Comparison of ENCODE assay signal across 29 cellular contexts in the genomic region with DNA sequence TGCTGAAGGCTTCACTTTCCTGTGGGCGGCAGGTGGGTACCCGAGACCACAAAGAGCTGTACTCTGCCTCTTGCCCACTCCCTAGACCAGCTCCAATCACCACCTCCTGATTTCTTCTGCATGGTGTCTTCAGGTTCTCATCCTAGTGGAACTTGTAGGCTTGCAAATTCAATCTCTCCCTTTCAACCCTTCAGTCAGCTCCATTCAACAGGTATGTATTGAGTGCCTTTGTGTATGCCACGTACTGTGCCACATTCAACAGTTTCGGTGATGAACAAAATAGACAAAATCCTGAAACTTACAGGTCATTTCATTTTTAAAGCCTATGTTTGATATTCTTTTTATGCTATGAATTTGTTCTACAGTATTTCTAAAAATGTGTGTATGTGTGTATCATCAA.
"Had no signal": no experiment of that assay in that cellular context is flagged by ENCODE, and none has a peak within 500 bp of the region (broad histone marks: within the 10 kb centered on the region; RNA-seq: fewer than 3 reads in every experiment).

No MANE protein-coding gene starts in this region.

- H3K27ac ChIP-seq: left lung, lower lobe of right lung, pancreas, prostate gland, skin epidermis, spleen, testis, thyroid gland, transverse colon, upper lobe of left lung, vagina had no signal

- H3K9me3 ChIP-seq: left lung, lower lobe of right lung, pancreas, prostate gland, spleen, testis, thyroid gland, transverse colon, upper lobe of left lung, vagina had no signal

- H3K36me3 ChIP-seq: left lung, lower lobe of right lung, pancreas, prostate gland, spleen, thyroid gland, transverse colon, upper lobe of left lung, vagina had no signal

- H3K9me3 Mint-ChIP-seq: immature natural killer cell; naive thymus-derived CD8-positive, alpha-beta T cell; nephron; neural crest cell; stimulated activated memory B cell treated with anti-CD40 and anti-IgM and Interleukin-4, amounts not matched to agents 10 μg/mL and 1 μg/mL and 100 μg/mL, for 72 hours; stimulated activated naive CD8-positive, alpha-beta T cell treated with anti-CD3 and anti-CD28 coated beads, Interleukin-15, amount 100 ng/mL, for 72 hours had no signal

- H3K36me3 Mint-ChIP-seq: stimulated activated memory B cell treated with anti-CD40 and anti-IgM and Interleukin-4, amounts not matched to agents 10 μg/mL and 1 μg/mL and 100 μg/mL, for 72 hours had no signal

- H3K4me3 Mint-ChIP-seq: immature natural killer cell; naive thymus-derived CD8-positive, alpha-beta T cell; nephron; neural crest cell; stimulated activated memory B cell treated with anti-CD40 and anti-IgM and Interleukin-4, amounts not matched to agents 10 μg/mL and 1 μg/mL and 100 μg/mL, for 72 hours; stimulated activated naive CD8-positive, alpha-beta T cell treated with anti-CD3 and anti-CD28 coated beads, Interleukin-15, amount 100 ng/mL, for 72 hours had no signal

- H3K4me3 ChIP-seq: left lung, lower lobe of right lung, pancreas, prostate gland, skin epidermis, spleen, testis, thyroid gland, transverse colon, upper lobe of left lung, vagina had no signal

- DNase-seq: hypothalamus; immature natural killer cell; kidney; left colon; left lung; lower lobe of right lung; mammary epithelial cell; naive thymus-derived CD8-positive, alpha-beta T cell; nucleus accumbens; pancreas; posterior cingulate gyrus; retina; right cardiac atrium; spleen; stimulated activated CD4-positive, alpha-beta T cell treated with anti-CD3 and anti-CD28 coated beads, Interleukin-4, amount 100 ng/mL, for 4 hours; stimulated activated CD8-positive, alpha-beta memory T cell treated with anti-CD3 and anti-CD28 coated beads, Interleukin-4, amount 100 ng/mL, for 48 hours; stimulated activated naive CD4-positive, alpha-beta T cell treated with Interleukin-2 at 50 U/mL for 16 hours; stimulated activated naive CD8-positive, alpha-beta T cell treated with anti-CD3 and anti-CD28 coated beads, Interleukin-15, amount 100 ng/mL, for 72 hours; substantia nigra; testis; thyroid gland; transverse colon; upper lobe of left lung had no signal

- ATAC-seq: lower lobe of right lung, right cardiac atrium had no signal

- H3K27ac Mint-ChIP-seq: immature natural killer cell; naive thymus-derived CD8-positive, alpha-beta T cell; stimulated activated memory B cell treated with anti-CD40 and anti-IgM and Interleukin-4, amounts not matched to agents 10 μg/mL and 1 μg/mL and 100 μg/mL, for 72 hours had no signal

- H3K4me1 ChIP-seq: pancreas, prostate gland, thyroid gland had no signal

- H3K27me3 ChIP-seq: testis, thyroid gland, vagina had no signal
